ENCODE assay signal across 26 cellular contexts in genomic region chr13:110687736-110688135, GRCh38.
"Had no signal": no experiment of that assay in that cellular context is flagged by ENCODE, and none has a peak within 500 bp of the region (broad histone marks: within the 10 kb centered on the region; RNA-seq: fewer than 3 reads in every experiment).

No MANE protein-coding gene starts in this region.

- DNase-seq: hippocampal formation; kidney; left colon; left lung; lower lobe of right lung; mammary epithelial cell; mesendoderm; naive B cell; natural killer cell; nucleus accumbens; psoas muscle; right lobe of liver; stimulated activated CD4-positive, alpha-beta T cell treated with anti-CD3 and anti-CD28 coated beads, Interleukin-12 subunit alpha, Interleukin-12 subunit beta, amount 100 ng/mL, for 4 hours; stimulated activated CD4-positive, alpha-beta T cell treated with anti-CD3 and anti-CD28 coated beads, Interleukin-4, amount 100 ng/mL, for 24 hours; stimulated activated naive CD4-positive, alpha-beta T cell; tibial artery had no signal

- H3K4me3 ChIP-seq: left lung, lower lobe of right lung, psoas muscle, right atrium auricular region, right lobe of liver, smooth muscle cell, suprapubic skin, thoracic aorta, tibial artery, vagina had no signal

- H3K27me3 ChIP-seq: left lung, right atrium auricular region, right lobe of liver, suprapubic skin, tibial artery, vagina had no signal

- H3K4me3 Mint-ChIP-seq: mesothelial cell of epicardium; natural killer cell; stimulated activated effector memory CD8-positive, alpha-beta T cell treated with anti-CD3 and anti-CD28 coated beads, Interleukin-12 subunit alpha, Interleukin-12 subunit beta, amount 100 ng/mL, for 72 hours; stimulated activated naive CD8-positive, alpha-beta T cell treated with anti-CD3 and anti-CD28 coated beads, Interleukin-15, Interleukin-2, amounts not matched to agents 100 ng/mL and 50 ng/mL, for 24 hours; type B pancreatic cell had no signal

- H3K27me3 Mint-ChIP-seq: naive B cell; stimulated activated naive CD8-positive, alpha-beta T cell treated with anti-CD3 and anti-CD28 coated beads, Interleukin-15, Interleukin-2, amounts not matched to agents 100 ng/mL and 50 ng/mL, for 24 hours; type B pancreatic cell had no signal

- H3K4me1 Mint-ChIP-seq: mesothelial cell of epicardium had no signal

- H3K9ac ChIP-seq: parathyroid adenoma had no signal

- H3K9me3 ChIP-seq: left lung, lower lobe of right lung, psoas muscle, right atrium auricular region, right lobe of liver, suprapubic skin, thoracic aorta, tibial artery, vagina had no signal

- ATAC-seq: left colon; left lung; lower lobe of right lung; natural killer cell; psoas muscle; right lobe of liver; stimulated activated effector memory CD8-positive, alpha-beta T cell treated with anti-CD3 and anti-CD28 coated beads, Interleukin-12 subunit alpha, Interleukin-12 subunit beta, amount 100 ng/mL, for 72 hours had no signal

- H3K27ac ChIP-seq: left lung, lower lobe of right lung, parathyroid adenoma, psoas muscle, right atrium auricular region, right lobe of liver, suprapubic skin, thoracic aorta, tibial artery, vagina had no signal

- H3K36me3 Mint-ChIP-seq: natural killer cell had no signal

- H2AFZ ChIP-seq: parathyroid adenoma had no signal

- H3K9me3 Mint-ChIP-seq: mesothelial cell of epicardium; naive B cell; natural killer cell; stimulated activated effector memory CD8-positive, alpha-beta T cell treated with anti-CD3 and anti-CD28 coated beads, Interleukin-12 subunit alpha, Interleukin-12 subunit beta, amount 100 ng/mL, for 72 hours; stimulated activated naive CD8-positive, alpha-beta T cell treated with anti-CD3 and anti-CD28 coated beads, Interleukin-15, Interleukin-2, amounts not matched to agents 100 ng/mL and 50 ng/mL, for 24 hours; type B pancreatic cell had no signal

- H3K27ac Mint-ChIP-seq: mesothelial cell of epicardium; natural killer cell; stimulated activated effector memory CD8-positive, alpha-beta T cell treated with anti-CD3 and anti-CD28 coated beads, Interleukin-12 subunit alpha, Interleukin-12 subunit beta, amount 100 ng/mL, for 72 hours; type B pancreatic cell had no signal

- H3K4me2 ChIP-seq: smooth muscle cell had no signal

- H3K4me1 ChIP-seq: left lung, lower lobe of right lung, parathyroid adenoma, right atrium auricular region, suprapubic skin had no signal

- H3K79me2 ChIP-seq: parathyroid adenoma had no signal
